ENCODE assay signal across 10 cellular contexts in genomic region chr5:122295138-122295537, GRCh38. TPM values are rescaled to one million over a fixed set of nuclear protein-coding genes. Genes with fewer than 3 reads are reported as not detected.
DNase-seq lines count a peak whose midpoint lies in the region; ATAC-seq, FAIRE-seq and TF ChIP-seq lines count a peak whose summit lies in the region.
"Had no signal": no experiment of that assay in that cellular context is flagged by ENCODE, and none has a peak within 500 bp of the region (broad histone marks: within the 10 kb centered on the region; RNA-seq: fewer than 3 reads in every experiment).

No MANE protein-coding gene starts in this region.

- H3K4me1 ChIP-seq in A673 (ENCODE audit: insufficient read depth, low read length, poor library complexity, severe bottlenecking): no peaks in the 10 kb centered on the region
- H3K4me1 ChIP-seq in Loucy (ENCODE audit: insufficient read depth, low read length, poor library complexity, severe bottlenecking): no peaks in the 10 kb centered on the region
- H3K4me1 ChIP-seq in endothelial cell of umbilical vein (ENCODE audit: control insufficient read depth, extremely low read depth, insufficient read depth, low read length): no peaks in the 10 kb centered on the region

- H3K9me1 ChIP-seq in endothelial cell of umbilical vein (replicated peaks; ENCODE audit: control insufficient read depth, extremely low read depth, insufficient read depth, low read length): no peaks in the 10 kb centered on the region

- H3K9me3 ChIP-seq in A673 (ENCODE audit: low read depth, low read length, poor library complexity, severe bottlenecking) (no peaks in the 10 kb centered on the region), Loucy (ENCODE audit: insufficient read depth, low read depth, low read length) (no peaks in the 10 kb centered on the region), endothelial cell of umbilical vein (replicated peaks; ENCODE audit: control insufficient read depth, insufficient read depth, low read length) (no peaks in the 10 kb centered on the region)
- H3K9me3 ChIP-seq: neutrophil had no signal

- TF ChIP-seq CTCF in A673 (conservative IDR thresholded peaks at IDR 0.05; ENCODE audit: low read depth, low read length) (peak; percentile 49), Loucy (conservative IDR thresholded peaks at IDR 0.05; ENCODE audit: low read length) (peak; percentile 22; the same call in 1 of the 2 replicates), endothelial cell of umbilical vein (IDR thresholded peaks at IDR 0.05; ENCODE audit: extremely low read depth in 1 of 2, insufficient read depth in 1 of 2, low read depth in 1 of 2, low read length in 2 of 2) (peak; percentile 21 to 43), foreskin fibroblast (IDR thresholded peaks at IDR 0.05; ENCODE audit: low read depth, low read length) (no peak)

- TF ChIP-seq POLR2A in endothelial cell of umbilical vein (IDR thresholded peaks at IDR 0.05; ENCODE audit: low read depth, low read length): no peak
- no peak for TF ChIP-seq POLR2A in GM18505 (IDR thresholded peaks at IDR 0.05; ENCODE audit: borderline replicate concordance, extremely low read depth, insufficient read depth, insufficient read length)

- dilution Hi-C loops in endothelial cell of umbilical vein (cut with MboI; ENCODE audit: extremely low pct_ligation_motif_present, low sequenced_read_pairs): no loop called here

- no peak for FAIRE-seq in endothelial cell of umbilical vein (lab: Jason Lieb, UNC)
- FAIRE-seq: colon had no signal

- POLR2A ChIA-PET in A673 (lab: Charles Lee; ENCODE audit: low non-redundant PET): no interaction called here
- POLR2A ChIA-PET in endothelial cell of umbilical vein (lab: Charles Lee): no interaction called here

- H2AFZ ChIP-seq in Loucy (ENCODE audit: low read length) (no peak overlapping the region), endothelial cell of umbilical vein (ENCODE audit: low read depth, low read length) (no peak overlapping the region)

- H3K27me3 ChIP-seq in A673 (replicated peaks; ENCODE audit: insufficient read depth, low read depth, low read length, poor library complexity): peaks cover 14% of the 10 kb centered on the region
- no peaks in the 10 kb centered on the region for H3K27me3 ChIP-seq in Loucy (ENCODE audit: insufficient read depth, low read length, poor library complexity, severe bottlenecking)
- peaks cover 0 to 4% of the 10 kb centered on the region in 2 experiments for H3K27me3 ChIP-seq in endothelial cell of umbilical vein (ENCODE audit: control insufficient read depth in 2 of 2, insufficient read depth in 2 of 2, low read length in 2 of 2)
- H3K27me3 ChIP-seq: neutrophil had no signal

- H3K4me2 ChIP-seq in Loucy (ENCODE audit: low read depth, low read length, poor library complexity, severe bottlenecking): no peak overlapping the region
- H3K4me2 ChIP-seq in endothelial cell of umbilical vein (ENCODE audit: insufficient read depth, low read length): no peak overlapping the region

- H3K9me2 ChIP-seq in Loucy (replicated peaks; ENCODE audit: low read depth, low read length): no peaks in the 10 kb centered on the region

- no TSS peak for BruUV-seq in A673 (replicated peaks; lab: Mats Ljungman, UMichigan)
- no TSS peak for BruUV-seq in endothelial cell of umbilical vein (replicated peaks; lab: Mats Ljungman, UMichigan)

- no peak overlapping the region for H3K27ac ChIP-seq in A673 (ENCODE audit: low read depth, low read length, poor library complexity, severe bottlenecking)
- no peak overlapping the region for H3K27ac ChIP-seq in endothelial cell of umbilical vein (ENCODE audit: insufficient read depth, low read depth, low read length)
- H3K27ac ChIP-seq: neutrophil had no signal

- ATAC-seq in GM18868 (IDR thresholded peaks at IDR 0.05; ENCODE audit: unreplicated experiment) (peak; percentile 48), GM18505 (IDR thresholded peaks at IDR 0.05; ENCODE audit: unreplicated experiment) (no peak)

- no peaks in the 10 kb centered on the region for H3F3A ChIP-seq in Loucy (ENCODE audit: low read depth)

- DNase-seq in A673 (ENCODE audit: low spot score): peak; percentile 25
- peak; percentile 37 for DNase-seq in endothelial cell of umbilical vein (ENCODE audit: low read depth, low spot score)
- DNase-seq in foreskin fibroblast: no peak
- no peak for DNase-seq in stimulated activated CD4-positive, alpha-beta T cell treated with anti-CD3 and anti-CD28 coated beads, Interleukin-15, amount 100 ng/mL, for 24 hours
- DNase-seq in NCI-H226: no peak

- H3K9ac ChIP-seq in Loucy (ENCODE audit: low read depth, low read length, poor library complexity, severe bottlenecking) (no peak overlapping the region), endothelial cell of umbilical vein (replicated peaks; ENCODE audit: extremely low read depth, insufficient read depth, low read length) (no peak overlapping the region)

- H3K36me3 ChIP-seq in A673 (ENCODE audit: insufficient read depth, low read length, poor library complexity, severe bottlenecking) (no peaks in the 10 kb centered on the region), Loucy (ENCODE audit: insufficient read depth, low read length) (no peaks in the 10 kb centered on the region), endothelial cell of umbilical vein (ENCODE audit: control insufficient read depth in 2 of 2, extremely low read depth in 1 of 2, insufficient read depth in 2 of 2, low read length in 2 of 2) (no peaks in the 10 kb centered on the region)
- H3K36me3 ChIP-seq: neutrophil had no signal

- no peaks in the 10 kb centered on the region for H3K79me2 ChIP-seq in Loucy (ENCODE audit: insufficient read depth, low read length)
- no peaks in the 10 kb centered on the region for H3K79me2 ChIP-seq in endothelial cell of umbilical vein (ENCODE audit: control insufficient read depth, insufficient read depth, low read length)

- intact Hi-C loops in A673 (cut with micrococcal nuclease; ENCODE audit: unreplicated experiment): no loop called here
- intact Hi-C loops in endothelial cell of umbilical vein (cut with micrococcal nuclease): loop anchor here (1.0 to 5.0 kb wide), 2 partner anchors 120 to 202 kb away; no protein-coding TSS in a partner anchor

- CTCF ChIA-PET in A673 (lab: Charles Lee): interaction anchor here (1.1 kb wide), 1 partner anchor 28 kb away, joined by 4 read pairs; no protein-coding TSS in a partner anchor
- CTCF ChIA-PET in endothelial cell of umbilical vein (lab: Charles Lee): interaction anchor here (0.6 to 2.4 kb wide), 13 partner anchors 9 to 203 kb away, joined by 3 to 13 read pairs (median 4); no protein-coding TSS in a partner anchor

- no peak overlapping the region for H3K4me3 ChIP-seq in A673 (ENCODE audit: low read depth, low read length, poor library complexity, severe bottlenecking)
- H3K4me3 ChIP-seq in Loucy (ENCODE audit: low read length, poor library complexity, severe bottlenecking): no peak overlapping the region
- no peak overlapping the region for H3K4me3 ChIP-seq in endothelial cell of umbilical vein (replicated peaks in 1 of 3; ENCODE audit: insufficient read depth in 1 of 3, low read depth in 1 of 3, low read length in 3 of 3)
- H3K4me3 ChIP-seq in foreskin fibroblast (ENCODE audit: low read depth in 1 of 2, low read length in 2 of 2): no peak overlapping the region

- no peaks in the 10 kb centered on the region for H4K20me1 ChIP-seq in Loucy (ENCODE audit: insufficient read depth, low read length, poor library complexity, severe bottlenecking)
- no peaks in the 10 kb centered on the region for H4K20me1 ChIP-seq in endothelial cell of umbilical vein (replicated peaks; ENCODE audit: control insufficient read depth, extremely low read depth, insufficient read depth, low read length)

TF ChIP-seq in endothelial cell of umbilical vein, 7 proteins besides CTCF, POLR2A, EP300 and RAD21:
- TF ChIP-seq FOS (IDR thresholded peaks at IDR 0.05; ENCODE audit: borderline replicate concordance, insufficient read depth, low read length) (no peak), MYC (IDR thresholded peaks at IDR 0.05; ENCODE audit: low read depth, low read length) (no peak), MAX (IDR thresholded peaks at IDR 0.05; ENCODE audit: insufficient read depth, insufficient read length) (no peak), JUN (IDR thresholded peaks at IDR 0.05; ENCODE audit: borderline replicate concordance, insufficient read depth, insufficient read length, low read depth) (no peak), EZH2 (IDR thresholded peaks at IDR 0.05; ENCODE audit: borderline replicate concordance, low read depth, low read length, severe bottlenecking) (no peak), POLR2AphosphoS5 (IDR thresholded peaks at IDR 0.05; ENCODE audit: insufficient read depth, low read depth, low read length) (no peak), GATA2 (IDR thresholded peaks at IDR 0.05; ENCODE audit: insufficient read depth, insufficient read length, low read depth, low read length) (no peak)

RNA-seq across cellular contexts. Expression of gene SNCAIP, which starts 16.9 kb away (rescaled TPM):
- total RNA-seq in A673 (2021): not detected in 2 replicates
- total RNA-seq in endothelial cell of umbilical vein: 35.9 and 42.0 TPM in 2 replicates
- polyA plus RNA-seq in endothelial cell of umbilical vein: 12.0 and 13.1 TPM in 2 replicates
- polyA plus RNA-seq in endothelial cell of umbilical vein (2011; cell fraction: cytosol; rRNA removed): 11.0 and 12.7 TPM in 2 replicates
- polyA plus RNA-seq in endothelial cell of umbilical vein (2011; cell fraction: nucleus; rRNA removed): 68.8 and 74.4 TPM in 2 replicates
- 1.0 and 2.6 TPM in 2 replicates for polyA plus RNA-seq in endothelial cell of umbilical vein (2012)
- 32.4 and 36.1 TPM in 2 replicates for polyA minus RNA-seq in endothelial cell of umbilical vein
- polyA minus RNA-seq in endothelial cell of umbilical vein (2011; cell fraction: cytosol; rRNA and poly(A)+ RNA removed): not detected
- 69.7 and 76.6 TPM in 2 replicates for polyA minus RNA-seq in endothelial cell of umbilical vein (2011; cell fraction: nucleus; rRNA and poly(A)+ RNA removed)

Comparison
In these comparisons a context has a peak if more than half of its experiments do, and no peak if none do; other contexts are left out.
1. DNase-seq: peak in A673 (single experiment) and endothelial cell of umbilical vein (single experiment); none in foreskin fibroblast (0 of 2), stimulated activated CD4-positive, alpha-beta T cell treated with anti-CD3 and anti-CD28 coated beads, Interleukin-15, amount 100 ng/mL, for 24 hours (single experiment) and NCI-H226 (single experiment).
2. RNA of gene SNCAIP, which starts 16.9 kb away (total RNA-seq): 35.9 to 42.0 TPM in endothelial cell of umbilical vein; not detected in A673; every median in the first group is over 10 times any median in the second.